In the genomic region with DNA sequence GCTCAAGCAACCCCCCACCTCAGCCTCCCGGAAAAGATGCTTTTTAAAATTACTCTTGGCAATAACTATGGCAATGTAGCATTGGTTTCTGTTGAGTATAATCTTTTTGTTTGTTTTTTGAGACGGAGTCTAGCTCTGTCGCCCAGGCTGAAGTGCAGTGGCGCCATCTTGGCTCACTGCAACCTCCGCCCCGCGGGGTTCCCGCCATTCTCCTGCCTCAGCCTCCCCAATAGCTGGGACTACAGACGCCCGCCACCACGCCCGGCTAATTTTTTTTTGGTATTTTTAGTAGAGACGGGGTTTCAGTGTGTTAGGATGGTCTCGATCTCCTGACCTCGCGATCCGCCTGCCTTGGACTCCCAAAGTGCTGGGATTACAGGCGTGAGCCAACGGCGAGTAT, we compare ENCODE assay signal across 8 cellular contexts. TPM values are rescaled to one million over a fixed set of nuclear protein-coding genes. Genes with fewer than 3 reads are reported as not detected.
DNase-seq lines count a peak whose midpoint lies in the region; ATAC-seq and TF ChIP-seq lines count a peak whose summit lies in the region.
"Not testable (repeated sequence)": the region's sequence is repeated elsewhere in the genome, so short reads cannot be mapped to it uniquely, and the experiment has no call there.

No MANE protein-coding gene starts in this region.

- H3K9ac ChIP-seq in SK-N-MC (ENCODE audit: insufficient read length), result peak overlapping the region; percentile 90
- not testable (repeated sequence) for H3K9ac ChIP-seq in endocrine pancreas (ENCODE audit: control insufficient read depth, insufficient read depth, low read length)

- H3K27me3 Mint-ChIP-seq in activated naive CD4-positive, alpha-beta T cell treated with anti-CD3 and anti-CD28 coated beads, Interleukin-2, amount 10 ng/mL, durations not matched to agents 7 days and 5 days, result not testable (repeated sequence)

- not testable (repeated sequence) for H3K9me3 Mint-ChIP-seq in activated naive CD4-positive, alpha-beta T cell treated with anti-CD3 and anti-CD28 coated beads, Interleukin-2, amount 10 ng/mL, durations not matched to agents 7 days and 5 days

- DNase-seq in COLO668 (lab: John Stamatoyannopoulos, UW; ENCODE audit: unreplicated experiment) (peak; percentile 19), KG1 (lab: John Stamatoyannopoulos, UW) (peak; percentile 44)
- not testable (repeated sequence) for DNase-seq in SK-N-MC (ENCODE audit: low read depth, low spot score); activated naive CD4-positive, alpha-beta T cell treated with anti-CD3 and anti-CD28 coated beads, Interleukin-2, amount 10 ng/mL, durations not matched to agents 7 days and 5 days; kidney epithelial cell (ENCODE audit: low read depth); osteoblast (ENCODE audit: insufficient read length, low spot score, missing footprints); thoracic aorta (ENCODE audit: low spot score)

- H3K9me3 ChIP-seq in SK-N-MC (ENCODE audit: low read depth, low read length); endocrine pancreas (ENCODE audit: control insufficient read depth, low read length); osteoblast (ENCODE audit: low read depth, low read length); thoracic aorta: not testable (repeated sequence)

- CTCF ChIA-PET in activated naive CD4-positive, alpha-beta T cell treated with anti-CD3 and anti-CD28 coated beads, Interleukin-2, amount 10 ng/mL, durations not matched to agents 7 days and 5 days (lab: Charles Lee), result interaction anchor here (1.3 to 1.4 kb wide), 3 partner anchors 13 to 462 kb away, joined by 3 to 7 read pairs (median 7); no protein-coding TSS in a partner anchor

- not testable (repeated sequence) for H3K4me1 ChIP-seq in endocrine pancreas (ENCODE audit: control insufficient read depth, insufficient read depth, low read length)
- peaks cover 17% of the 10 kb centered on the region for H3K4me1 ChIP-seq in osteoblast (ENCODE audit: insufficient read depth, low read length)
- H3K4me1 ChIP-seq in thoracic aorta (ENCODE audit: control insufficient read depth in 1 of 2, low read depth in 2 of 2), result peaks cover 7 to 18% of the 10 kb centered on the region in 2 donors

- H3K27ac ChIP-seq in SK-N-MC; osteoblast (ENCODE audit: low read depth, low read length): not testable (repeated sequence)
- peak overlapping the region; percentile 29 to 85 for H3K27ac ChIP-seq in thoracic aorta

- H3K36me3 ChIP-seq in SK-N-MC (ENCODE audit: insufficient read depth, low read length); endocrine pancreas (ENCODE audit: control insufficient read depth, insufficient read depth, low read length); kidney epithelial cell (ENCODE audit: control insufficient read depth, insufficient read depth, low read length); osteoblast (ENCODE audit: insufficient read depth, low read length); thoracic aorta: not testable (repeated sequence)

- peak overlapping the region; percentile 88 for H3K4me3 Mint-ChIP-seq in activated naive CD4-positive, alpha-beta T cell treated with anti-CD3 and anti-CD28 coated beads, Interleukin-2, amount 10 ng/mL, durations not matched to agents 7 days and 5 days

- peak overlapping the region; percentile 74 for H3K27ac Mint-ChIP-seq in activated naive CD4-positive, alpha-beta T cell treated with anti-CD3 and anti-CD28 coated beads, Interleukin-2, amount 10 ng/mL, durations not matched to agents 7 days and 5 days

- peak overlapping the region; percentile 86 for H3K4me2 ChIP-seq in osteoblast (ENCODE audit: insufficient read depth, low read length)

- H3K79me2 ChIP-seq in osteoblast (ENCODE audit: insufficient read depth, low read length), result peaks cover 33% of the 10 kb centered on the region

- not testable (repeated sequence) for TF ChIP-seq CTCF in kidney epithelial cell (IDR thresholded peaks at IDR 0.05; ENCODE audit: insufficient read depth, low read length, poor library complexity, severe bottlenecking); osteoblast (IDR thresholded peaks at IDR 0.05; ENCODE audit: extremely low read depth, low read depth, low read length); thoracic aorta (IDR thresholded peaks at IDR 0.05)

- H3K4me1 Mint-ChIP-seq in activated naive CD4-positive, alpha-beta T cell treated with anti-CD3 and anti-CD28 coated beads, Interleukin-2, amount 10 ng/mL, durations not matched to agents 7 days and 5 days, result peaks cover 42% of the 10 kb centered on the region

- not testable (repeated sequence) for H2AFZ ChIP-seq in osteoblast (ENCODE audit: low read length)

- H3K4me3 ChIP-seq in SK-N-MC (peak overlapping the region; percentile 95), endocrine pancreas (ENCODE audit: control insufficient read depth, insufficient read depth, low read length) (peak overlapping the region; percentile 84), kidney epithelial cell (ENCODE audit: low read depth, low read length) (peak overlapping the region; percentile 58), osteoblast (ENCODE audit: insufficient read depth, low read length) (peak overlapping the region; percentile 78), thoracic aorta (peak overlapping the region; percentile 86)

- H3K27me3 ChIP-seq in endocrine pancreas (ENCODE audit: control insufficient read depth, insufficient read depth, low read length); kidney epithelial cell (ENCODE audit: control insufficient read depth, insufficient read depth, low read length); osteoblast (ENCODE audit: insufficient read depth, low read length); thoracic aorta (replicated peaks; ENCODE audit: insufficient read depth): not testable (repeated sequence)

- H3K36me3 Mint-ChIP-seq in activated naive CD4-positive, alpha-beta T cell treated with anti-CD3 and anti-CD28 coated beads, Interleukin-2, amount 10 ng/mL, durations not matched to agents 7 days and 5 days, result peaks cover 16% of the 10 kb centered on the region

- not testable (repeated sequence) for H4K20me1 ChIP-seq in osteoblast (ENCODE audit: insufficient read depth, low read length)

- not testable (repeated sequence) for ATAC-seq in thoracic aorta (ENCODE audit: insufficient number of reproducible peaks, low FRiP score, low read depth)

RNA-seq across cellular contexts. Expression of gene HSD17B11, which starts 0.9 kb away (rescaled TPM):
- total RNA-seq in kidney epithelial cell (12.9 and 14.4 TPM in 2 replicates), osteoblast (46.9 and 49.6 TPM in 2 replicates), thoracic aorta (10 to 100 TPM; 43.2 to 57.6 TPM)

RNA-seq across cellular contexts. Expression of gene NUDT9, which starts 32.3 kb away (rescaled TPM):
- total RNA-seq in kidney epithelial cell (22.3 and 26.6 TPM in 2 replicates), osteoblast (10.1 and 15.6 TPM in 2 replicates), thoracic aorta (10 to 100 TPM; 15.5 to 17.2 TPM)
